10 cellular contexts compared by ENCODE assay signal in genomic region chr10:29784175-29784773, GRCh38.
A peak's percentile ranks its signal among the peaks of the same experiment; 100 is the strongest.
DNase-seq lines count a peak whose midpoint lies in the region; ATAC-seq and FAIRE-seq lines count a peak whose summit lies in the region.
"Had no signal": no experiment of that assay in that cellular context is flagged by ENCODE, and none has a peak within 500 bp of the region (broad histone marks: within the 10 kb centered on the region; RNA-seq: fewer than 3 reads in every experiment).

No MANE protein-coding gene starts in this region.

- ATAC-seq in Right ventricle myocardium inferior, result peak; percentile 91
- ATAC-seq in HG02763 (IDR thresholded peaks at IDR 0.05; ENCODE audit: unreplicated experiment), result no peak
- ATAC-seq: activated CD8-positive, alpha-beta T cell treated with anti-CD3 and anti-CD28 coated beads for 36 hours had no signal

- no peak for FAIRE-seq in GM19239 (lab: Jason Lieb, UNC)

- intact Hi-C loops in Right ventricle myocardium inferior (cut with DNase I), result no loop called here

- DNase-seq in EL (peak; percentile 100), SW 1271 (lab: John Stamatoyannopoulos, UW) (peak; percentile 97 to 100), Right ventricle myocardium inferior (ENCODE audit: missing footprints) (no peak), pulmonary artery endothelial cell (ENCODE audit: low read depth, low spot score) (peak; percentile 99), GM19239 (ENCODE audit: insufficient read length, low spot score) (no peak), NCI-H2227 (lab: John Stamatoyannopoulos, UW; ENCODE audit: unreplicated experiment) (no peak), COR-L47 (lab: John Stamatoyannopoulos, UW) (no peak)
- DNase-seq: activated CD8-positive, alpha-beta T cell treated with anti-CD3 and anti-CD28 coated beads for 36 hours; midbrain had no signal

Comparison
In these comparisons a context has a peak if more than half of its experiments do, and no peak if none do; other contexts are left out.
1. DNase-seq: peak in EL (single experiment), SW 1271 (2 of 2) and pulmonary artery endothelial cell (single experiment); none in Right ventricle myocardium inferior (single experiment), GM19239 (single experiment), NCI-H2227 (single experiment) and COR-L47 (single experiment).